16 cellular contexts compared by ENCODE assay signal in genomic region chr9:70455993-70456704, GRCh38.
"Had no signal": no experiment of that assay in that cellular context is flagged by ENCODE, and none has a peak within 500 bp of the region (broad histone marks: within the 10 kb centered on the region; RNA-seq: fewer than 3 reads in every experiment).

No MANE protein-coding gene starts in this region.

- H3K27ac ChIP-seq: esophagus squamous epithelium, neutrophil, testis, uterus had no signal

- H3K9me3 ChIP-seq: esophagus squamous epithelium, left lung, neutrophil, testis, uterus had no signal

- H3K27ac Mint-ChIP-seq: activated CD4-positive, alpha-beta memory T cell treated with anti-CD3 and anti-CD28 coated beads for 36 hours; activated naive CD8-positive, alpha-beta T cell treated with anti-CD3 and anti-CD28 coated beads, Interleukin-2, amount 10 ng/mL, durations not matched to agents 7 days and 5 days; mesothelial cell of epicardium had no signal

- H3K4me3 Mint-ChIP-seq: activated CD4-positive, alpha-beta memory T cell treated with anti-CD3 and anti-CD28 coated beads for 36 hours; activated naive CD8-positive, alpha-beta T cell treated with anti-CD3 and anti-CD28 coated beads, Interleukin-2, amount 10 ng/mL, durations not matched to agents 7 days and 5 days; activated T-cell treated with anti-CD3 and anti-CD28 coated beads, Interleukin-2, amount 50 U/mL, for 4 hours; mesothelial cell of epicardium; naive thymus-derived CD8-positive, alpha-beta T cell had no signal

- H3K36me3 Mint-ChIP-seq: activated CD4-positive, alpha-beta memory T cell treated with anti-CD3 and anti-CD28 coated beads for 36 hours; mesothelial cell of epicardium; naive thymus-derived CD8-positive, alpha-beta T cell had no signal

- H3K4me1 ChIP-seq: left lung, testis, uterus had no signal

- DNase-seq: activated CD4-positive, alpha-beta memory T cell treated with anti-CD3 and anti-CD28 coated beads for 36 hours; activated gamma-delta T cell treated with Interleukin-2 at 50 U/mL for 16 hours; activated naive CD8-positive, alpha-beta T cell treated with anti-CD3 and anti-CD28 coated beads, Interleukin-2, amount 10 ng/mL, durations not matched to agents 7 days and 5 days; activated T-cell treated with anti-CD3 and anti-CD28 coated beads, Interleukin-2, amount 50 U/mL, for 4 hours; aorta; esophagus squamous epithelium; foreskin fibroblast; left lung; naive thymus-derived CD8-positive, alpha-beta T cell; stimulated activated CD4-positive, alpha-beta T cell treated with anti-CD3 and anti-CD28 coated beads, Interleukin-4, amount 100 ng/mL, for 1 hour; stimulated activated CD8-positive, alpha-beta memory T cell treated with anti-CD3 and anti-CD28 coated beads, Interleukin-4, amount 100 ng/mL, for 48 hours; stimulated activated naive CD8-positive, alpha-beta T cell treated with anti-CD3 and anti-CD28 coated beads, Interleukin-15, Interleukin-2, amounts not matched to agents 100 U/mL and 50 U/mL, for 24 hours; testis; uterus had no signal

- H3K27me3 ChIP-seq: esophagus squamous epithelium, left lung, neutrophil, testis, uterus had no signal

- H3K4me1 Mint-ChIP-seq: activated naive CD8-positive, alpha-beta T cell treated with anti-CD3 and anti-CD28 coated beads, Interleukin-2, amount 10 ng/mL, durations not matched to agents 7 days and 5 days; mesothelial cell of epicardium had no signal

- H3K36me3 ChIP-seq: esophagus squamous epithelium, left lung, neutrophil, uterus had no signal

- H3K9me3 Mint-ChIP-seq: activated CD4-positive, alpha-beta memory T cell treated with anti-CD3 and anti-CD28 coated beads for 36 hours; activated naive CD8-positive, alpha-beta T cell treated with anti-CD3 and anti-CD28 coated beads, Interleukin-2, amount 10 ng/mL, durations not matched to agents 7 days and 5 days; activated T-cell treated with anti-CD3 and anti-CD28 coated beads, Interleukin-2, amount 50 U/mL, for 4 hours; mesothelial cell of epicardium; naive thymus-derived CD8-positive, alpha-beta T cell had no signal

- H3K27me3 Mint-ChIP-seq: activated CD4-positive, alpha-beta memory T cell treated with anti-CD3 and anti-CD28 coated beads for 36 hours; activated naive CD8-positive, alpha-beta T cell treated with anti-CD3 and anti-CD28 coated beads, Interleukin-2, amount 10 ng/mL, durations not matched to agents 7 days and 5 days; naive thymus-derived CD8-positive, alpha-beta T cell had no signal

- H3K4me3 ChIP-seq: esophagus squamous epithelium, left lung, testis, uterus had no signal

- ATAC-seq: activated T-cell treated with anti-CD3 and anti-CD28 coated beads, Interleukin-2, amount 50 U/mL, for 4 hours; left lung; naive thymus-derived CD8-positive, alpha-beta T cell; stimulated activated naive CD8-positive, alpha-beta T cell treated with anti-CD3 and anti-CD28 coated beads, Interleukin-15, Interleukin-2, amounts not matched to agents 100 U/mL and 50 U/mL, for 24 hours had no signal
